In the genomic region with DNA sequence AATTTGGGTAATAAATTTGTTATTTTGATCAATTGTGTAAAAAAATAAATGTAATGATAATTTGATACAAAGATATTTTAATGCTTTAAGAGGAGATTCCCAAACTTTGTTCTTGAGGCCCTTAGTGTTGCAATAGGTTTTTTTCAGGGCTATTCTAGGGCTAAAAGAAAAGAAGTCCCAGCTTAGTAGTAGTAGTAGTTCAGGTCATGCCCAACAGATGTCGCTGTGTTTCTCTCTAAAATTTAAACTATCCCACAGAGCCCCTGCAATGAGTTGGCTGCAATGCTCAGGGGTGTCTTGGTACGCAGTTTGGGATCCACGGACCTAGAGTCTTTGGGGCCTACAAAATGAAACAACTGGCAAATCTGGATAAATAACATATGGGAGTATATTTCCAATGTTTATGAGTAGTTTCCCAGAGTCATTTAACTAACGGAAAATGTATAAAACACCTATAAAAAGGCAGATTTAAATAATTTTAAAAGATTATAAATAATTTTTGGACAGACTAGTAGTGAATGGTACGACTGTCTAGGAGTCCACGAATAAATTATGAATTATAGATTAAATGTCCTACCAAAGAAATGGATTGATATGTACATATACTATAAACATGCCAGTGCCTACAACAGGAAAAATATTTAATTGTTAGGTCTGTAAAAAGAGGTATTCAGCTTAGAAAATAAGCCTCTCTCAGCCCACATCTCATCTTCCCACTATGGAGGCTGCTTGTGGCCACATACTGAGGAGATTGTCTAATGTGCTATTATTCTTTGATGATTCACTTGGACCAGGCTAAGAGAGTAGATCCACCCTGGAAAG, we compare ENCODE assay signal across 8 cellular contexts.
A peak's percentile ranks its signal among the peaks of the same experiment; 100 is the strongest.
DNase-seq lines count a peak whose midpoint lies in the region; ATAC-seq and TF ChIP-seq lines count a peak whose summit lies in the region.

No MANE protein-coding gene starts in this region.

- H3K36me3 ChIP-seq in GM06990 (ENCODE audit: control insufficient read depth, insufficient read depth, low read length) (no peaks in the 10 kb centered on the region), PC-9 (ENCODE audit: low read depth) (no peaks in the 10 kb centered on the region), lower lobe of right lung (no peaks in the 10 kb centered on the region), tibial nerve (no peaks in the 10 kb centered on the region)

- no peaks in the 10 kb centered on the region for H3K4me1 ChIP-seq in PC-9 (replicated peaks; ENCODE audit: insufficient read depth)
- H3K4me1 ChIP-seq in lower lobe of right lung: no peaks in the 10 kb centered on the region
- H3K4me1 ChIP-seq in tibial nerve: peaks cover 0 to 7% (median 0%) of the 10 kb centered on the region in 4 donors

- H3K27me3 ChIP-seq in GM06990 (replicated peaks; ENCODE audit: control insufficient read depth, insufficient read depth, low read length) (no peaks in the 10 kb centered on the region), PC-9 (ENCODE audit: insufficient read depth, low read depth) (no peaks in the 10 kb centered on the region), lower lobe of right lung (ENCODE audit: low read depth) (no peaks in the 10 kb centered on the region), tibial nerve (no peaks in the 10 kb centered on the region)

- TF ChIP-seq POLR2A in tibial nerve (IDR thresholded peaks at IDR 0.05): no peak

- H3K9me3 ChIP-seq in PC-9 (ENCODE audit: insufficient read depth, low read depth) (no peaks in the 10 kb centered on the region), lower lobe of right lung (no peaks in the 10 kb centered on the region), tibial nerve (no peaks in the 10 kb centered on the region)

- intact Hi-C loops in PC-9 (cut with micrococcal nuclease; ENCODE audit: unreplicated experiment) (loop anchor here (2.0 kb wide), 1 partner anchor 66 kb away; no protein-coding TSS in a partner anchor), lower lobe of right lung (cut with DNase I) (no loop called here)

- H4K20me1 ChIP-seq in PC-9 (ENCODE audit: insufficient read depth): no peaks in the 10 kb centered on the region

- 26 to 29% methylated on average over 6 of the region's 6 CpGs for WGBS in tibial nerve, 2 donors

- DNase-seq in AG09309 (ENCODE audit: low read depth) (peak; percentile 13), GM06990 (ENCODE audit: extremely low read depth, insufficient read length) (peak; percentile 15), HT1080 (ENCODE audit: low read depth) (peak; percentile 66), PC-9 (peak; percentile 23 to 36), cerebellum (ENCODE audit: low spot score) (peak; percentile 19), lower lobe of right lung (no peak), tibial nerve (ENCODE audit: low spot score in 2 of 2) (peak in 1 of 2 donors; percentile 66)

- no peak for TF ChIP-seq EP300 in tibial nerve (IDR thresholded peaks at IDR 0.05)

- H3K79me2 ChIP-seq in PC-9 (ENCODE audit: low read depth): no peaks in the 10 kb centered on the region

- BruUV-seq in PC-9 (replicated peaks; lab: Mats Ljungman, UMichigan): no TSS peak

- H3K9me2 ChIP-seq in PC-9 (ENCODE audit: insufficient read depth): no peaks in the 10 kb centered on the region

- CTCF ChIA-PET in PC-9 (lab: Charles Lee): interaction anchor here (0.6 kb wide), 1 partner anchor 1610 kb away, joined by 3 read pairs; no protein-coding TSS in a partner anchor

- TF ChIP-seq CTCF in AG09309 (IDR thresholded peaks at IDR 0.05; ENCODE audit: control insufficient read depth, insufficient read depth, low read depth, low read length, missing control alignments) (peak; percentile 67), GM06990 (IDR thresholded peaks at IDR 0.05; ENCODE audit: insufficient read depth, low read length, poor library complexity, severe bottlenecking) (peak; percentile 76), PC-9 (conservative IDR thresholded peaks at IDR 0.05) (peak; percentile 92), lower lobe of right lung (IDR thresholded peaks at IDR 0.05) (peak; percentile 71), tibial nerve (IDR thresholded peaks at IDR 0.05) (peak; percentile 49 to 65 (median 52))

- H3K27ac ChIP-seq in PC-9 (no peak overlapping the region), lower lobe of right lung (no peak overlapping the region), tibial nerve (no peak overlapping the region)

- no peak overlapping the region for H2AFZ ChIP-seq in PC-9

- no peak overlapping the region for H3K4me3 ChIP-seq in AG09309 (ENCODE audit: control insufficient read depth, low read depth, low read length)
- no peak overlapping the region for H3K4me3 ChIP-seq in GM06990 (replicated peaks; ENCODE audit: low read depth, low read length)
- no peak overlapping the region for H3K4me3 ChIP-seq in PC-9
- no peak overlapping the region for H3K4me3 ChIP-seq in lower lobe of right lung
- no peak overlapping the region for H3K4me3 ChIP-seq in tibial nerve

- no peak overlapping the region for H3K4me2 ChIP-seq in PC-9

- H3F3A ChIP-seq in PC-9 (ENCODE audit: insufficient read depth, low read depth): no peaks in the 10 kb centered on the region

- ATAC-seq in lower lobe of right lung (peak; percentile 66 to 71), GM19455 (IDR thresholded peaks at IDR 0.05; ENCODE audit: unreplicated experiment) (no peak)

- POLR2A ChIA-PET in PC-9 (lab: Charles Lee; ENCODE audit: unreplicated experiment): interaction anchor here (0.7 kb wide), 1 partner anchor 1477 kb away, joined by 9 read pairs; no protein-coding TSS in a partner anchor
